16 cellular contexts compared by ENCODE assay signal in genomic region chr5:9343146-9343850, GRCh38.
DNase-seq lines count a peak whose midpoint lies in the region; ATAC-seq and TF ChIP-seq lines count a peak whose summit lies in the region.
"Had no signal": no experiment of that assay in that cellular context is flagged by ENCODE, and none has a peak within 500 bp of the region (broad histone marks: within the 10 kb centered on the region; RNA-seq: fewer than 3 reads in every experiment).

No MANE protein-coding gene starts in this region.

- H3K27ac ChIP-seq in left lung = no peak overlapping the region
- H3K27ac ChIP-seq in esophagus squamous epithelium = no peak overlapping the region
- H3K27ac ChIP-seq: cardiac muscle cell had no signal

- peak overlapping the region; percentile 67 for H3K27ac Mint-ChIP-seq in chondrocyte (ENCODE audit: unreplicated experiment)
- H3K27ac Mint-ChIP-seq: activated CD4-positive, alpha-beta T cell treated with anti-CD3 and anti-CD28 coated beads, Interleukin-2, amount 10 ng/mL, durations not matched to agents 7 days and 5 days; activated naive CD4-positive, alpha-beta T cell treated with anti-CD3 and anti-CD28 coated beads, Interleukin-2, amount 50 U/mL, for 24 hours had no signal

- peak; percentile 78 for ATAC-seq in left lung
- ATAC-seq in GM19328 (IDR thresholded peaks at IDR 0.05; ENCODE audit: unreplicated experiment) = no peak
- no peak for ATAC-seq in HG03520 (IDR thresholded peaks at IDR 0.05; ENCODE audit: unreplicated experiment)

- intact Hi-C loops in left lung (cut with DNase I) (no loop called here), esophagus squamous epithelium (cut with DNase I) (no loop called here)

- H3K4me1 ChIP-seq in left lung (peaks cover 0 to 4% of the 10 kb centered on the region in 2 donors), esophagus squamous epithelium (peaks cover under 1 to 17% (median 4%) of the 10 kb centered on the region in 3 donors)

- H3K4me1 Mint-ChIP-seq in chondrocyte (ENCODE audit: low read depth) = peaks cover 69% of the 10 kb centered on the region
- H3K4me1 Mint-ChIP-seq: activated CD4-positive, alpha-beta T cell treated with anti-CD3 and anti-CD28 coated beads, Interleukin-2, amount 10 ng/mL, durations not matched to agents 7 days and 5 days; activated naive CD4-positive, alpha-beta T cell treated with anti-CD3 and anti-CD28 coated beads, Interleukin-2, amount 50 U/mL, for 24 hours had no signal

- WGBS in esophagus squamous epithelium, 2 donors = 16 to 42% methylated on average over 3 of the region's 3 CpGs

- DNase-seq in AG08395 (ENCODE audit: low spot score) (peak; percentile 36), NCI-H226 (peak; percentile 62), chondrocyte (ENCODE audit: low spot score) (no peak), left lung (no peak), esophagus squamous epithelium (lab: John Stamatoyannopoulos, UW) (no peak), LoVo (ENCODE audit: low spot score) (no peak)
- DNase-seq: activated CD4-positive, alpha-beta T cell treated with anti-CD3 and anti-CD28 coated beads, Interleukin-2, amount 10 ng/mL, durations not matched to agents 7 days and 5 days; MM.1S; NCI-H1694; NCI-H345; occipital lobe; stimulated activated CD4-positive, alpha-beta T cell treated with anti-CD3 and anti-CD28 coated beads, Interleukin-4, amount 100 ng/mL, for 1 hour had no signal

- H3K4me3 ChIP-seq in left lung (no peak overlapping the region), esophagus squamous epithelium (no peak overlapping the region)
- H3K4me3 ChIP-seq: cardiac muscle cell had no signal

- H3K36me3 ChIP-seq in left lung (no peaks in the 10 kb centered on the region), esophagus squamous epithelium (no peaks in the 10 kb centered on the region)
- H3K36me3 ChIP-seq: cardiac muscle cell had no signal

- no peaks in the 10 kb centered on the region for H3K27me3 ChIP-seq in left lung
- H3K27me3 ChIP-seq in esophagus squamous epithelium = no peaks in the 10 kb centered on the region
- H3K27me3 ChIP-seq: cardiac muscle cell had no signal

- peaks cover 4% of the 10 kb centered on the region for H3K9me3 Mint-ChIP-seq in chondrocyte (ENCODE audit: low read depth)

- H3K27me3 Mint-ChIP-seq in chondrocyte (ENCODE audit: low read depth) = no peaks in the 10 kb centered on the region
- H3K27me3 Mint-ChIP-seq: activated CD4-positive, alpha-beta T cell treated with anti-CD3 and anti-CD28 coated beads, Interleukin-2, amount 10 ng/mL, durations not matched to agents 7 days and 5 days; activated naive CD4-positive, alpha-beta T cell treated with anti-CD3 and anti-CD28 coated beads, Interleukin-2, amount 50 U/mL, for 24 hours had no signal

- no peak for TF ChIP-seq POLR2A in esophagus squamous epithelium (IDR thresholded peaks at IDR 0.05)

- H3K9me3 ChIP-seq in left lung (no peaks in the 10 kb centered on the region), esophagus squamous epithelium (no peaks in the 10 kb centered on the region)

- no peak for TF ChIP-seq CTCF in chondrocyte (IDR thresholded peaks at IDR 0.05)
- TF ChIP-seq CTCF in left lung (IDR thresholded peaks at IDR 0.05) = no peak
- no peak for TF ChIP-seq CTCF in esophagus squamous epithelium (IDR thresholded peaks at IDR 0.05)

- H3K4me3 Mint-ChIP-seq in chondrocyte (ENCODE audit: unreplicated experiment) = no peak overlapping the region
- H3K4me3 Mint-ChIP-seq: activated CD4-positive, alpha-beta T cell treated with anti-CD3 and anti-CD28 coated beads, Interleukin-2, amount 10 ng/mL, durations not matched to agents 7 days and 5 days; activated naive CD4-positive, alpha-beta T cell treated with anti-CD3 and anti-CD28 coated beads, Interleukin-2, amount 50 U/mL, for 24 hours had no signal

- peaks cover 4% of the 10 kb centered on the region for H3K36me3 Mint-ChIP-seq in chondrocyte (ENCODE audit: low read depth)
- H3K36me3 Mint-ChIP-seq: activated naive CD4-positive, alpha-beta T cell treated with anti-CD3 and anti-CD28 coated beads, Interleukin-2, amount 50 U/mL, for 24 hours had no signal

Comparison
In these comparisons a context has a peak if more than half of its experiments do, and no peak if none do; other contexts are left out.
1. DNase-seq: peak in AG08395 (single experiment) and NCI-H226 (single experiment); none in chondrocyte (single experiment), left lung (0 of 2), esophagus squamous epithelium (single experiment) and LoVo (single experiment).